ENCODE assay signal across 8 cellular contexts in the genomic region with DNA sequence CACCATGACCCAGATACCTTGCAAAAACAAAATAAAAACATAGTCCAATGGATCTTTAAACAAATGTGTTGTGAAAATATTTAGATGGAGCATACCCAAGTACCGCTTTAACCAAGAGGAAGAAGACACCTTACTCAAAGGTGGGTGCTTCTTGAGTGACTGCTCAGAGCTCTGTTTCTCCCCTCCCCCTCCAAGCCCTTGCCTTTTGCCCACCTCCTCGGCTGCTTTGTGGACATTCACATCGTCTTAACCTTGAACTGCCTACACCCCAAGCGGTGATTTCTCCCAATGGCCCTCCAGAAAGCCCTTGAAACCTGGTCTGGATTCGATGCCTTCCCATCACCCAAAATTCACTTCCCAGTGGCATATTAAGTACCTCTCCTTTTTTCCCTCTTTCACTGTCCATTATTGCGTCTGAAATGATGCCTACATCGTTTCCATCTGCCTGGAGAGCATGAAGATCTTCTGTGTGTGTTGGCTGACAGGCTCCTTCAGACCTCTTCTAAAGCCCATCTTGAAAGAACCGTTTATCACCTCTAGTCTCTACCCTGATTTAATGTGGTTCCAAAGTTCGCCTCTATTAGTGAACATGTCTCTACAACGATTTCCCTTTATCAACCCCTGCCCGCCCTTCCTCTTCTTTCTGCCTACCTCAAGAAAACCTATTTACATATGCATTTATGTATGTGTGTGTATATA. TPM values are rescaled to one million over a fixed set of nuclear protein-coding genes. Genes with fewer than 3 reads are reported as not detected.
DNase-seq lines count a peak whose midpoint lies in the region; ATAC-seq and TF ChIP-seq lines count a peak whose summit lies in the region.
"Had no signal": no experiment of that assay in that cellular context is flagged by ENCODE, and none has a peak within 500 bp of the region (broad histone marks: within the 10 kb centered on the region; RNA-seq: fewer than 3 reads in every experiment).

No MANE protein-coding gene starts in this region.

- H3K4me3 ChIP-seq in Peyer's patch (peak overlapping the region; percentile 47 to 73 (median 68)), left ventricle myocardium inferior (peak overlapping the region; percentile 86), skeletal muscle tissue (ENCODE audit: low read length in 3 of 3) (peak overlapping the region; percentile 50 to 68 (median 63))
- H3K4me3 ChIP-seq: GM12878 had no signal

- H3K9me3 ChIP-seq in Peyer's patch (no peaks in the 10 kb centered on the region), left ventricle myocardium inferior (replicated peaks) (no peaks in the 10 kb centered on the region), skeletal muscle tissue (ENCODE audit: control insufficient read depth in 3 of 3, low read length in 3 of 3) (no peaks in the 10 kb centered on the region)

- TF ChIP-seq POLR2A in Peyer's patch (IDR thresholded peaks at IDR 0.05) = no peak

- peaks cover 0 to 27% (median 2%) of the 10 kb centered on the region in 4 donors for H3K4me1 ChIP-seq in Peyer's patch
- peaks cover 46% of the 10 kb centered on the region for H3K4me1 ChIP-seq in left ventricle myocardium inferior
- peaks cover 0 to 4% (median 4%) of the 10 kb centered on the region in 3 donors for H3K4me1 ChIP-seq in skeletal muscle tissue (ENCODE audit: control insufficient read depth in 3 of 3, insufficient read depth in 3 of 3, low read length in 3 of 3)

- intact Hi-C loops in left ventricle myocardium inferior (cut with micrococcal nuclease) = no loop called here

- H3K36me3 ChIP-seq in Peyer's patch (no peaks in the 10 kb centered on the region), left ventricle myocardium inferior (no peaks in the 10 kb centered on the region), skeletal muscle tissue (ENCODE audit: control insufficient read depth in 3 of 3, insufficient read depth in 3 of 3, low read length in 3 of 3) (no peaks in the 10 kb centered on the region)

- no peak for ATAC-seq in HG02981 (IDR thresholded peaks at IDR 0.05; ENCODE audit: unreplicated experiment)
- ATAC-seq in left lobe of liver = no peak

- DNase-seq in HT-29 (ENCODE audit: low spot score) (peak; percentile 38), Peyer's patch (no peak), left ventricle myocardium inferior (no peak), activated gamma-delta T cell treated with Interleukin-2 at 50 U/mL for 16 hours (no peak), left lobe of liver (ENCODE audit: low spot score) (no peak)

- H3K27me3 ChIP-seq in Peyer's patch = no peaks in the 10 kb centered on the region
- H3K27me3 ChIP-seq in left ventricle myocardium inferior (ENCODE audit: low read depth) = peaks cover 7% of the 10 kb centered on the region
- H3K27me3 ChIP-seq in skeletal muscle tissue (ENCODE audit: control insufficient read depth in 3 of 3, insufficient read depth in 3 of 3, low read length in 3 of 3) = peaks cover 0 to 16% (median 10%) of the 10 kb centered on the region in 3 donors

- no peak for TF ChIP-seq CTCF in Peyer's patch (IDR thresholded peaks at IDR 0.05)
- TF ChIP-seq CTCF in left ventricle myocardium inferior (IDR thresholded peaks at IDR 0.05; ENCODE audit: borderline replicate concordance) = no peak

- H3K9ac ChIP-seq in skeletal muscle tissue (ENCODE audit: low read depth in 1 of 3, low read length in 3 of 3) = no peak overlapping the region

- H3K27ac ChIP-seq in Peyer's patch (peak overlapping the region; percentile 74 to 86 (median 80)), left ventricle myocardium inferior (replicated peaks) (peak overlapping the region; percentile 85), skeletal muscle tissue (ENCODE audit: low read depth, low read length) (no peak overlapping the region)

RNA-seq across cellular contexts. Expression of gene GPRIN3, which starts 1.0 kb away (rescaled TPM):
- total RNA-seq in HT-29 (2014; rRNA removed; shearing (Covaris generic)) = 2.4 and 3.3 TPM in 2 replicates
- 10 to 100 TPM; 13.1 to 26.8 (median 17.8) TPM for total RNA-seq in Peyer's patch
- total RNA-seq in left ventricle myocardium inferior = 9.0 TPM
- 3.7 TPM for total RNA-seq in skeletal muscle tissue
- total RNA-seq in left lobe of liver = 0.40 TPM
